In genomic region chr13:114140131-114140908, GRCh38 we compare ENCODE assay signal across 12 cellular contexts. TPM values are rescaled to one million over a fixed set of nuclear protein-coding genes. Genes with fewer than 3 reads are reported as not detected.
DNase-seq lines count a peak whose midpoint lies in the region; ATAC-seq and TF ChIP-seq lines count a peak whose summit lies in the region.
"Had no signal": no experiment of that assay in that cellular context is flagged by ENCODE, and none has a peak within 500 bp of the region (broad histone marks: within the 10 kb centered on the region; RNA-seq: fewer than 3 reads in every experiment).

No MANE protein-coding gene starts in this region.

- H3F3A ChIP-seq in GM23248 (ENCODE audit: insufficient read depth) = no peaks in the 10 kb centered on the region; the same call in 1 of the 2 replicates

- H3K4me1 Mint-ChIP-seq in natural killer cell = peaks cover 7 to 9% of the 10 kb centered on the region in 2 donors
- H3K4me1 Mint-ChIP-seq in natural killer cell treated with Interleukin-12 subunit alpha and Interleukin-12 subunit beta and Interleukin-15 and Interleukin-18, amount 100 ng/mL, for 72 hours (ENCODE audit: low read depth in 2 of 2) = peaks cover 9 to 12% of the 10 kb centered on the region in 2 donors

- H3K27ac ChIP-seq in coronary artery (no peak overlapping the region), thoracic aorta (no peak overlapping the region), GM23248 (no peak overlapping the region)
- H3K27ac ChIP-seq: foreskin keratinocyte had no signal

- H4K20me1 ChIP-seq in GM23248 (ENCODE audit: insufficient read depth) = no peaks in the 10 kb centered on the region

- H2AFZ ChIP-seq in GM23248 = no peak overlapping the region

- H3K9me3 Mint-ChIP-seq in natural killer cell = no peaks in the 10 kb centered on the region
- no peaks in the 10 kb centered on the region for H3K9me3 Mint-ChIP-seq in natural killer cell treated with Interleukin-12 subunit alpha and Interleukin-12 subunit beta and Interleukin-15 and Interleukin-18, amount 100 ng/mL, for 72 hours
- H3K9me3 Mint-ChIP-seq: type B pancreatic cell had no signal

- H3K4me2 ChIP-seq in GM23248 (ENCODE audit: unreplicated experiment) = no peak overlapping the region

- in situ Hi-C loops in GM23248 (cut with MboI) = no loop called here

- no peak for TF ChIP-seq CTCF in natural killer cell (IDR thresholded peaks at IDR 0.05)
- TF ChIP-seq CTCF in coronary artery (IDR thresholded peaks at IDR 0.05) = no peak
- TF ChIP-seq CTCF in thoracic aorta (IDR thresholded peaks at IDR 0.05) = no peak
- TF ChIP-seq CTCF in GM20000 (IDR thresholded peaks at IDR 0.05; ENCODE audit: extremely low read depth, missing control alignments) = no peak

- no peaks in the 10 kb centered on the region for H3K9me2 ChIP-seq in GM23248 (ENCODE audit: insufficient read depth)

- intact Hi-C loops in natural killer cell (cut with micrococcal nuclease) = loop anchor here (5.0 kb wide), 3 partner anchors 33 to 122 kb away; no protein-coding TSS in a partner anchor

- no peaks in the 10 kb centered on the region for H3K79me2 ChIP-seq in GM23248 (ENCODE audit: insufficient read depth)

- H3K36me3 Mint-ChIP-seq in natural killer cell = no peaks in the 10 kb centered on the region
- no peaks in the 10 kb centered on the region for H3K36me3 Mint-ChIP-seq in natural killer cell treated with Interleukin-12 subunit alpha and Interleukin-12 subunit beta and Interleukin-15 and Interleukin-18, amount 100 ng/mL, for 72 hours
- H3K36me3 Mint-ChIP-seq: type B pancreatic cell had no signal

- H3K27me3 Mint-ChIP-seq in natural killer cell (ENCODE audit: low read depth in 2 of 2) = no peaks in the 10 kb centered on the region
- H3K27me3 Mint-ChIP-seq in natural killer cell treated with Interleukin-12 subunit alpha and Interleukin-12 subunit beta and Interleukin-15 and Interleukin-18, amount 100 ng/mL, for 72 hours = no peaks in the 10 kb centered on the region

- no peak overlapping the region for H3K9ac ChIP-seq in GM23248

- DNase-seq in natural killer cell = no peak
- DNase-seq in natural killer cell treated with Interleukin-12 subunit alpha and Interleukin-12 subunit beta and Interleukin-15 and Interleukin-18, amount 100 ng/mL, for 72 hours (ENCODE audit: low spot score) = no peak
- DNase-seq in T follicular helper cell (ENCODE audit: low read depth) = peak; percentile 29
- DNase-seq in coronary artery (ENCODE audit: low spot score) = no peak
- no peak for DNase-seq in thoracic aorta (ENCODE audit: low spot score)
- DNase-seq in GM20000 (ENCODE audit: low spot score) = no peak
- no peak for DNase-seq in GM23248
- DNase-seq: foreskin keratinocyte, NCI-H510A had no signal

- H3K36me3 ChIP-seq in thoracic aorta (no peaks in the 10 kb centered on the region), GM23248 (ENCODE audit: low read depth) (no peaks in the 10 kb centered on the region)

- WGBS in GM23248 (ENCODE audit: low coverage in 1 of 2, low lambda C conversion rate in 2 of 2, missing lambda C conversion rate in 2 of 2), 2 experiments = 58 to 67% methylated on average over 20 to 25 of the region's 25 CpGs

- peak overlapping the region; percentile 9 for H3K4me3 ChIP-seq in coronary artery
- H3K4me3 ChIP-seq in thoracic aorta = peak overlapping the region; percentile 2
- no peak overlapping the region for H3K4me3 ChIP-seq in GM23248

- no peaks in the 10 kb centered on the region for H3K9me3 ChIP-seq in thoracic aorta
- no peaks in the 10 kb centered on the region for H3K9me3 ChIP-seq in GM23248 (ENCODE audit: low read depth)

- H3K27ac Mint-ChIP-seq in natural killer cell = no peak overlapping the region
- no peak overlapping the region for H3K27ac Mint-ChIP-seq in natural killer cell treated with Interleukin-12 subunit alpha and Interleukin-12 subunit beta and Interleukin-15 and Interleukin-18, amount 100 ng/mL, for 72 hours
- H3K27ac Mint-ChIP-seq: type B pancreatic cell had no signal

- H3K27me3 ChIP-seq in thoracic aorta (replicated peaks; ENCODE audit: insufficient read depth) (no peaks in the 10 kb centered on the region), GM23248 (replicated peaks; ENCODE audit: insufficient read depth) (no peaks in the 10 kb centered on the region)

- ATAC-seq in natural killer cell = peak in 2 of 3 donors; percentile 9 to 27
- no peak for ATAC-seq in natural killer cell treated with Interleukin-12 subunit alpha and Interleukin-12 subunit beta and Interleukin-15 and Interleukin-18, amount 100 ng/mL, for 72 hours
- ATAC-seq in thoracic aorta (ENCODE audit: insufficient number of reproducible peaks, low FRiP score, low read depth) = no peak
- no peak for ATAC-seq in GM19463 (IDR thresholded peaks at IDR 0.05; ENCODE audit: unreplicated experiment)
- ATAC-seq: foreskin keratinocyte had no signal

- H3K4me1 ChIP-seq in thoracic aorta (ENCODE audit: control insufficient read depth in 1 of 2, low read depth in 2 of 2) (peaks cover 0 to 6% of the 10 kb centered on the region in 2 donors), GM23248 (ENCODE audit: insufficient read depth) (no peaks in the 10 kb centered on the region)
- H3K4me1 ChIP-seq: foreskin keratinocyte had no signal

- no peak overlapping the region for H3K4me3 Mint-ChIP-seq in natural killer cell
- H3K4me3 Mint-ChIP-seq in natural killer cell treated with Interleukin-12 subunit alpha and Interleukin-12 subunit beta and Interleukin-15 and Interleukin-18, amount 100 ng/mL, for 72 hours = no peak overlapping the region
- H3K4me3 Mint-ChIP-seq: type B pancreatic cell had no signal

RNA-seq across cellular contexts. Expression of gene RASA3, which starts 7.9 kb away (rescaled TPM):
- total RNA-seq in natural killer cell (100 to 1,000 TPM; 252 to 277 (median 274) TPM), thoracic aorta (10 to 100 TPM; 38.9 to 48.6 TPM)
- 10 to 100 TPM in 1 of 2 donors, 1 to 10 TPM in 1; 6.9 to 11.7 TPM for total RNA-seq in natural killer cell treated with Interleukin-12 subunit alpha and Interleukin-12 subunit beta and Interleukin-15 and Interleukin-18, amount 100 ng/mL, for 72 hours
- 36.7 and 46.2 TPM in 2 replicates for total RNA-seq in GM23248 (2014; rRNA removed; shearing (Covaris generic))
- polyA plus RNA-seq in GM23248 (2016; fragmentation: Nextera tagmentation; extraction: Ambion mirVana) = 30.0 and 34.3 TPM in 2 replicates

RNA-seq across cellular contexts. Expression of gene CFAP97D2, which starts 38.7 kb away (rescaled TPM):
- total RNA-seq in natural killer cell = 1 to 10 TPM in 1 of 3 donors, under 1 TPM in 1, not detected in 1; 0.45 to 7.7 TPM
- not detected for total RNA-seq in natural killer cell treated with Interleukin-12 subunit alpha and Interleukin-12 subunit beta and Interleukin-15 and Interleukin-18, amount 100 ng/mL, for 72 hours
- not detected for total RNA-seq in thoracic aorta
- total RNA-seq in GM23248 (2014; rRNA removed; shearing (Covaris generic)) = not detected in 2 replicates
- not detected in 2 replicates for polyA plus RNA-seq in GM23248 (2016; fragmentation: Nextera tagmentation; extraction: Ambion mirVana)
- total RNA-seq: foreskin keratinocyte, HT1080 had no signal
- polyA plus RNA-seq: foreskin keratinocyte had no signal

Comparison
In these comparisons a context has a peak if more than half of its experiments do, and no peak if none do; other contexts are left out.
1. ATAC-seq: peak in natural killer cell (2 of 3); none in natural killer cell treated with Interleukin-12 subunit alpha and Interleukin-12 subunit beta and Interleukin-15 and Interleukin-18, amount 100 ng/mL, for 72 hours (0 of 2), thoracic aorta (single experiment) and GM19463 (single experiment).